Comparison of ENCODE assay signal across 1 cellular context in genomic region chr16:54284931-54285413, GRCh38.
TF ChIP-seq lines count a peak whose summit lies in the region.

No MANE protein-coding gene starts in this region.

TF ChIP-seq in HepG2, 621 proteins besides CTCF, POLR2A, EP300 and RAD21 (continued from another document):
- TF ChIP-seq, protein P1, sequence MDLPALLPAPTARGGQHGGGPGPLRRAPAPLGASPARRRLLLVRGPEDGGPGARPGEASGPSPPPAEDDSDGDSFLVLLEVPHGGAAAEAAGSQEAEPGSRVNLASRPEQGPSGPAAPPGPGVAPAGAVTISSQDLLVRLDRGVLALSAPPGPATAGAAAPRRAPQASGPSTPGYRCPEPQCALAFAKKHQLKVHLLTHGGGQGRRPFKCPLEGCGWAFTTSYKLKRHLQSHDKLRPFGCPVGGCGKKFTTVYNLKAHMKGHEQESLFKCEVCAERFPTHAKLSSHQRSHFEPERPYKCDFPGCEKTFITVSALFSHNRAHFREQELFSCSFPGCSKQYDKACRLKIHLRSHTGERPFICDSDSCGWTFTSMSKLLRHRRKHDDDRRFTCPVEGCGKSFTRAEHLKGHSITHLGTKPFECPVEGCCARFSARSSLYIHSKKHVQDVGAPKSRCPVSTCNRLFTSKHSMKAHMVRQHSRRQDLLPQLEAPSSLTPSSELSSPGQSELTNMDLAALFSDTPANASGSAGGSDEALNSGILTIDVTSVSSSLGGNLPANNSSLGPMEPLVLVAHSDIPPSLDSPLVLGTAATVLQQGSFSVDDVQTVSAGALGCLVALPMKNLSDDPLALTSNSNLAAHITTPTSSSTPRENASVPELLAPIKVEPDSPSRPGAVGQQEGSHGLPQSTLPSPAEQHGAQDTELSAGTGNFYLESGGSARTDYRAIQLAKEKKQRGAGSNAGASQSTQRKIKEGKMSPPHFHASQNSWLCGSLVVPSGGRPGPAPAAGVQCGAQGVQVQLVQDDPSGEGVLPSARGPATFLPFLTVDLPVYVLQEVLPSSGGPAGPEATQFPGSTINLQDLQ (CRISPR knock-in tag; IDR thresholded peaks at IDR 0.05), result peak; percentile 77; the same call in 1 of the 2 replicates
- TF ChIP-seq MBNL3 (CRISPR knock-in tag; conservative IDR thresholded peaks at IDR 0.05), result no peak
- TF ChIP-seq ZNF546 (CRISPR knock-in tag; conservative IDR thresholded peaks at IDR 0.05), result no peak; the same call in 1 of the 2 replicates
- no peak for TF ChIP-seq ZNF282 (IDR thresholded peaks at IDR 0.05; ENCODE audit: partially characterized antibody)
- TF ChIP-seq ZNF746 (CRISPR knock-in tag; IDR thresholded peaks at IDR 0.05), result 0 out of 2 replicates have a peak, but pooled peaks have one; percentile 22
- TF ChIP-seq ZNF263 (CRISPR knock-in tag; IDR thresholded peaks at IDR 0.05), result peak; percentile 94
- no peak; the same call in 1 of the 2 replicates for TF ChIP-seq ZNF331 (CRISPR knock-in tag; IDR thresholded peaks at IDR 0.05)
- TF ChIP-seq ZNF207 (IDR thresholded peaks at IDR 0.05; ENCODE audit: borderline replicate concordance), result no peak
- 0 out of 2 replicates have a peak, but pooled peaks have one; percentile 53 for TF ChIP-seq ZFP90 (CRISPR knock-in tag; IDR thresholded peaks at IDR 0.05; ENCODE audit: borderline replicate concordance)
- TF ChIP-seq, protein P2, sequence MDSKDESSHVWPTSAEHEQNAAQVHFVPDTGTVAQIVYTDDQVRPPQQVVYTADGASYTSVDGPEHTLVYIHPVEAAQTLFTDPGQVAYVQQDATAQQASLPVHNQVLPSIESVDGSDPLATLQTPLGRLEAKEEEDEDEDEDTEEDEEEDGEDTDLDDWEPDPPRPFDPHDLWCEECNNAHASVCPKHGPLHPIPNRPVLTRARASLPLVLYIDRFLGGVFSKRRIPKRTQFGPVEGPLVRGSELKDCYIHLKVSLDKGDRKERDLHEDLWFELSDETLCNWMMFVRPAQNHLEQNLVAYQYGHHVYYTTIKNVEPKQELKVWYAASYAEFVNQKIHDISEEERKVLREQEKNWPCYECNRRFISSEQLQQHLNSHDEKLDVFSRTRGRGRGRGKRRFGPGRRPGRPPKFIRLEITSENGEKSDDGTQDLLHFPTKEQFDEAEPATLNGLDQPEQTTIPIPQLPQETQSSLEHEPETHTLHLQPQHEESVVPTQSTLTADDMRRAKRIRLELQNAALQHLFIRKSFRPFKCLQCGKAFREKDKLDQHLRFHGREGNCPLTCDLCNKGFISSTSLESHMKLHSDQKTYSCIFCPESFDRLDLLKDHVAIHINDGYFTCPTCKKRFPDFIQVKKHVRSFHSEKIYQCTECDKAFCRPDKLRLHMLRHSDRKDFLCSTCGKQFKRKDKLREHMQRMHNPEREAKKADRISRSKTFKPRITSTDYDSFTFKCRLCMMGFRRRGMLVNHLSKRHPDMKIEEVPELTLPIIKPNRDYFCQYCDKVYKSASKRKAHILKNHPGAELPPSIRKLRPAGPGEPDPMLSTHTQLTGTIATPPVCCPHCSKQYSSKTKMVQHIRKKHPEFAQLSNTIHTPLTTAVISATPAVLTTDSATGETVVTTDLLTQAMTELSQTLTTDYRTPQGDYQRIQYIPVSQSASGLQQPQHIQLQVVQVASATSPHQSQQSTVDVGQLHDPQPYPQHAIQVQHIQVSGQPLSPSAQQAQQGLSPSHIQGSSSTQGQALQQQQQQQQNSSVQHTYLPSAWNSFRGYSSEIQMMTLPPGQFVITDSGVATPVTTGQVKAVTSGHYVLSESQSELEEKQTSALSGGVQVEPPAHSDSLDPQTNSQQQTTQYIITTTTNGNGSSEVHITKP (CRISPR knock-in tag; IDR thresholded peaks at IDR 0.05; ENCODE audit: low read depth), result no peak
- TF ChIP-seq ZMYM2 (CRISPR knock-in tag; IDR thresholded peaks at IDR 0.05), result peak; percentile 57; the same call in 1 of the 2 replicates
- TF ChIP-seq, protein P3, sequence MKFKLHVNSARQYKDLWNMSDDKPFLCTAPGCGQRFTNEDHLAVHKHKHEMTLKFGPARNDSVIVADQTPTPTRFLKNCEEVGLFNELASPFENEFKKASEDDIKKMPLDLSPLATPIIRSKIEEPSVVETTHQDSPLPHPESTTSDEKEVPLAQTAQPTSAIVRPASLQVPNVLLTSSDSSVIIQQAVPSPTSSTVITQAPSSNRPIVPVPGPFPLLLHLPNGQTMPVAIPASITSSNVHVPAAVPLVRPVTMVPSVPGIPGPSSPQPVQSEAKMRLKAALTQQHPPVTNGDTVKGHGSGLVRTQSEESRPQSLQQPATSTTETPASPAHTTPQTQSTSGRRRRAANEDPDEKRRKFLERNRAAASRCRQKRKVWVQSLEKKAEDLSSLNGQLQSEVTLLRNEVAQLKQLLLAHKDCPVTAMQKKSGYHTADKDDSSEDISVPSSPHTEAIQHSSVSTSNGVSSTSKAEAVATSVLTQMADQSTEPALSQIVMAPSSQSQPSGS (CRISPR knock-in tag; IDR thresholded peaks at IDR 0.05), result no peak
- 0 out of 2 replicates have a peak, but pooled peaks have one; percentile 31 for TF ChIP-seq TARDBP (CRISPR knock-in tag; IDR thresholded peaks at IDR 0.05)
- 0 out of 2 replicates have a peak, but pooled peaks have one; percentile 17 for TF ChIP-seq JUND (CRISPR knock-in tag; IDR thresholded peaks at IDR 0.05)
- 0 out of 2 replicates have a peak, but pooled peaks have one; percentile 68 for TF ChIP-seq PCBP1 (IDR thresholded peaks at IDR 0.05; ENCODE audit: borderline replicate concordance, low read depth, low read length)
- 0 out of 2 replicates have a peak, but pooled peaks have one; percentile 41 for TF ChIP-seq ZNF350 (CRISPR knock-in tag; IDR thresholded peaks at IDR 0.05; ENCODE audit: borderline replicate concordance, low read depth)
- TF ChIP-seq NR2F2 (IDR thresholded peaks at IDR 0.05; ENCODE audit: borderline replicate concordance, low read depth), result no peak
- TF ChIP-seq ZNF644 (CRISPR knock-in tag; IDR thresholded peaks at IDR 0.05; ENCODE audit: low read depth), result no peak
- no peak for TF ChIP-seq FOXO1 (CRISPR knock-in tag; IDR thresholded peaks at IDR 0.05)
- TF ChIP-seq ZNF777 (CRISPR knock-in tag; IDR thresholded peaks at IDR 0.05), result peak; percentile 90
- TF ChIP-seq YY1 (IDR thresholded peaks at IDR 0.05; ENCODE audit: insufficient read depth, insufficient replicate concordance, low read depth, low read length), result no peak
- no peak for TF ChIP-seq NFE2L2 (IDR thresholded peaks at IDR 0.05; ENCODE audit: low read length)
- TF ChIP-seq ZNF253 (CRISPR knock-in tag; IDR thresholded peaks at IDR 0.05; ENCODE audit: borderline replicate concordance), result 0 out of 2 replicates have a peak, but pooled peaks have one; percentile 11
- TF ChIP-seq KAT8 (CRISPR knock-in tag; IDR thresholded peaks at IDR 0.05), result no peak
- TF ChIP-seq PHF21A (CRISPR knock-in tag; IDR thresholded peaks at IDR 0.05), result 0 out of 2 replicates have a peak, but pooled peaks have one; percentile 15
- 0 out of 2 replicates have a peak, but pooled peaks have one; percentile 3 for TF ChIP-seq E2F2 (CRISPR knock-in tag; IDR thresholded peaks at IDR 0.05; ENCODE audit: borderline replicate concordance)
- peak; percentile 35 for TF ChIP-seq ZBTB38 (CRISPR knock-in tag; IDR thresholded peaks at IDR 0.05)
- TF ChIP-seq HNRNPL (IDR thresholded peaks at IDR 0.05; ENCODE audit: low read depth, low read length), result 0 out of 2 replicates have a peak, but pooled peaks have one; percentile 30
- TF ChIP-seq NRL (CRISPR knock-in tag; IDR thresholded peaks at IDR 0.05; ENCODE audit: borderline replicate concordance), result peak; percentile 48; the same call in 1 of the 2 replicates
- TF ChIP-seq ZNF883 (CRISPR knock-in tag; IDR thresholded peaks at IDR 0.05; ENCODE audit: not compliant biosample characterization), result peak; percentile 7
- peak; percentile 41; the same call in 1 of the 2 replicates for TF ChIP-seq ZMAT3 (CRISPR knock-in tag; conservative IDR thresholded peaks at IDR 0.05)
- 0 out of 2 replicates have a peak, but pooled peaks have one; percentile 51 for TF ChIP-seq MEIS1 (CRISPR knock-in tag; IDR thresholded peaks at IDR 0.05; ENCODE audit: borderline replicate concordance)
- peak; percentile 51; the same call in 1 of the 2 replicates for TF ChIP-seq TAF1 (CRISPR knock-in tag; IDR thresholded peaks at IDR 0.05)
- peak; percentile 86 for TF ChIP-seq KAT7 (CRISPR knock-in tag; IDR thresholded peaks at IDR 0.05; ENCODE audit: borderline replicate concordance)
- TF ChIP-seq ZSCAN21 (CRISPR knock-in tag; IDR thresholded peaks at IDR 0.05; ENCODE audit: borderline replicate concordance), result 0 out of 2 replicates have a peak, but pooled peaks have one; percentile 13
- 0 out of 2 replicates have a peak, but pooled peaks have one; percentile 4 for TF ChIP-seq ISL2 (CRISPR knock-in tag; IDR thresholded peaks at IDR 0.05)
- TF ChIP-seq ZNF446 (CRISPR knock-in tag; IDR thresholded peaks at IDR 0.05), result 0 out of 2 replicates have a peak, but pooled peaks have one; percentile 22
- TF ChIP-seq ZNF790 (CRISPR knock-in tag; IDR thresholded peaks at IDR 0.05; ENCODE audit: borderline replicate concordance), result peak; percentile 63; the same call in 1 of the 2 replicates
- no peak for TF ChIP-seq CENPBD1 (CRISPR knock-in tag; IDR thresholded peaks at IDR 0.05; ENCODE audit: borderline replicate concordance, low read depth)
- TF ChIP-seq ZBTB43 (CRISPR knock-in tag; conservative IDR thresholded peaks at IDR 0.05), result no peak
- 0 out of 2 replicates have a peak, but pooled peaks have one; percentile 23 for TF ChIP-seq EEA1 (CRISPR knock-in tag; IDR thresholded peaks at IDR 0.05; ENCODE audit: borderline replicate concordance)
- peak; percentile 32; the same call in 1 of the 2 replicates for TF ChIP-seq ZFP36L1 (CRISPR knock-in tag; IDR thresholded peaks at IDR 0.05)
- no peak for TF ChIP-seq ZNF432 (CRISPR knock-in tag; IDR thresholded peaks at IDR 0.05; ENCODE audit: borderline replicate concordance)
- 0 out of 2 replicates have a peak, but pooled peaks have one; percentile 10 for TF ChIP-seq ZNF317 (CRISPR knock-in tag; IDR thresholded peaks at IDR 0.05)
- TF ChIP-seq ZNF430 (CRISPR knock-in tag; IDR thresholded peaks at IDR 0.05), result peak; percentile 65; the same call in 1 of the 2 replicates
- TF ChIP-seq, protein P4, sequence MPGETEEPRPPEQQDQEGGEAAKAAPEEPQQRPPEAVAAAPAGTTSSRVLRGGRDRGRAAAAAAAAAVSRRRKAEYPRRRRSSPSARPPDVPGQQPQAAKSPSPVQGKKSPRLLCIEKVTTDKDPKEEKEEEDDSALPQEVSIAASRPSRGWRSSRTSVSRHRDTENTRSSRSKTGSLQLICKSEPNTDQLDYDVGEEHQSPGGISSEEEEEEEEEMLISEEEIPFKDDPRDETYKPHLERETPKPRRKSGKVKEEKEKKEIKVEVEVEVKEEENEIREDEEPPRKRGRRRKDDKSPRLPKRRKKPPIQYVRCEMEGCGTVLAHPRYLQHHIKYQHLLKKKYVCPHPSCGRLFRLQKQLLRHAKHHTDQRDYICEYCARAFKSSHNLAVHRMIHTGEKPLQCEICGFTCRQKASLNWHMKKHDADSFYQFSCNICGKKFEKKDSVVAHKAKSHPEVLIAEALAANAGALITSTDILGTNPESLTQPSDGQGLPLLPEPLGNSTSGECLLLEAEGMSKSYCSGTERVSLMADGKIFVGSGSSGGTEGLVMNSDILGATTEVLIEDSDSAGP (CRISPR knock-in tag; IDR thresholded peaks at IDR 0.05; ENCODE audit: borderline replicate concordance), result peak; percentile 45; the same call in 1 of the 2 replicates
- no peak for TF ChIP-seq MYNN (CRISPR knock-in tag; IDR thresholded peaks at IDR 0.05; ENCODE audit: low read depth)
- 0 out of 2 replicates have a peak, but pooled peaks have one; percentile 25 for TF ChIP-seq CCDC6 (CRISPR knock-in tag; IDR thresholded peaks at IDR 0.05)
- TF ChIP-seq HNF4G (IDR thresholded peaks at IDR 0.05; ENCODE audit: borderline replicate concordance, low read depth, low read length), result no peak
- TF ChIP-seq HNF4G (CRISPR knock-in tag; IDR thresholded peaks at IDR 0.05; ENCODE audit: borderline replicate concordance, low read depth), result peak; percentile 3; the same call in 1 of the 2 replicates
